In genomic region chr3:86629511-86629910, GRCh38 we compare ENCODE assay signal across 20 cellular contexts.
DNase-seq lines count a peak whose midpoint lies in the region; ATAC-seq and TF ChIP-seq lines count a peak whose summit lies in the region.
"Had no signal": no experiment of that assay in that cellular context is flagged by ENCODE, and none has a peak within 500 bp of the region (broad histone marks: within the 10 kb centered on the region; RNA-seq: fewer than 3 reads in every experiment).

No MANE protein-coding gene starts in this region.

- H3K4me3 ChIP-seq in SK-N-SH (ENCODE audit: low read depth in 2 of 2, low read length in 1 of 2): no peak overlapping the region
- no peak overlapping the region for H3K4me3 ChIP-seq in neural progenitor cell
- H3K4me3 ChIP-seq: BLaER1 treated with 17β-estradiol and CSF1 and Interleukin-3, amounts not matched to agents 10 nM and 100 nM; GM12878; GM23248; HAP-1 had no signal

- H3K27ac ChIP-seq in SK-N-SH (ENCODE audit: low read depth in 2 of 2, low read length in 1 of 2) (no peak overlapping the region), neural progenitor cell (no peak overlapping the region)
- H3K27ac ChIP-seq: 22Rv1; BLaER1 treated with 17β-estradiol and CSF1 and Interleukin-3, amounts not matched to agents 10 nM and 100 nM; GM23248 had no signal

- TF ChIP-seq CTCF in SK-N-SH (IDR thresholded peaks at IDR 0.05): no peak
- TF ChIP-seq CTCF in neural progenitor cell (IDR thresholded peaks at IDR 0.05): no peak

- H3K27me3 ChIP-seq in SK-N-SH (ENCODE audit: insufficient read depth): no peaks in the 10 kb centered on the region
- H3K27me3 ChIP-seq in neural progenitor cell: no peaks in the 10 kb centered on the region
- H3K27me3 ChIP-seq: BLaER1 treated with 17β-estradiol and CSF1 and Interleukin-3, amounts not matched to agents 10 nM and 100 nM had no signal

- no peak for ATAC-seq in SK-N-SH treated with all-trans-retinoic acid at 6 μM for 48 hours
- ATAC-seq: GM12878 had no signal

- no peak overlapping the region for H3K27ac Mint-ChIP-seq in neural progenitor cell
- H3K27ac Mint-ChIP-seq: B cell; CD14-positive monocyte; CD4-positive, alpha-beta T cell; CD8-positive, alpha-beta memory T cell; HFFc6 had no signal

- peaks cover 8% of the 10 kb centered on the region for H3K4me1 Mint-ChIP-seq in neural progenitor cell
- H3K4me1 Mint-ChIP-seq: B cell; CD14-positive monocyte; CD8-positive, alpha-beta memory T cell had no signal

- peak; percentile 0 for DNase-seq in SK-N-SH
- peak; percentile 92 for DNase-seq in SK-N-DZ (ENCODE audit: low spot score)
- no peak for DNase-seq in neural progenitor cell (ENCODE audit: low spot score)
- no peak for DNase-seq in NCI-H2227 treated with DMSO at 0.1 percent for 48 hours (lab: John Stamatoyannopoulos, UW)
- no peak for DNase-seq in NCI-H2171 (lab: John Stamatoyannopoulos, UW)
- DNase-seq: CD4-positive, alpha-beta T cell; CD8-positive, alpha-beta memory T cell; DMS 273 treated with DMSO at 0.1 percent for 48 hours; DMS79; EL; GDM1; GM23248; HFFc6 had no signal

- TF ChIP-seq EP300 in SK-N-SH (IDR thresholded peaks at IDR 0.05; ENCODE audit: borderline replicate concordance in 1 of 2, low read depth in 1 of 2, low read length in 1 of 2): no peak

- no peaks in the 10 kb centered on the region for H3K36me3 ChIP-seq in SK-N-SH (replicated peaks in 1 of 2; ENCODE audit: control insufficient read depth in 1 of 2, insufficient read depth in 2 of 2, low read length in 1 of 2)
- no peaks in the 10 kb centered on the region for H3K36me3 ChIP-seq in neural progenitor cell
- H3K36me3 ChIP-seq: BLaER1 treated with 17β-estradiol and CSF1 and Interleukin-3, amounts not matched to agents 10 nM and 100 nM; HAP-1 had no signal

- CTCF ChIA-PET in SK-N-SH (lab: Yijun Ruan, JAX): no interaction called here

- no peaks in the 10 kb centered on the region for H3K79me2 ChIP-seq in SK-N-SH (ENCODE audit: insufficient read depth)
- H3K79me2 ChIP-seq in neural progenitor cell (ENCODE audit: low read depth): no peaks in the 10 kb centered on the region

- H4K20me1 ChIP-seq in SK-N-SH (ENCODE audit: insufficient read depth) (no peaks in the 10 kb centered on the region), neural progenitor cell (ENCODE audit: low read depth) (no peaks in the 10 kb centered on the region)
- H4K20me1 ChIP-seq: BLaER1 treated with 17β-estradiol and CSF1 and Interleukin-3, amounts not matched to agents 10 nM and 100 nM had no signal

- POLR2A ChIA-PET in SK-N-SH (lab: Yijun Ruan, JAX): no interaction called here

- H2AFZ ChIP-seq in SK-N-SH (ENCODE audit: low read depth) (no peak overlapping the region), neural progenitor cell (replicated peaks) (peak overlapping the region; percentile 45)
- H2AFZ ChIP-seq: GM23248 had no signal

- peaks cover 2% of the 10 kb centered on the region for H3K27me3 Mint-ChIP-seq in neural progenitor cell (ENCODE audit: insufficient read depth, low read depth)
- H3K27me3 Mint-ChIP-seq: B cell; CD4-positive, alpha-beta T cell; CD8-positive, alpha-beta memory T cell had no signal

- H3F3A ChIP-seq in SK-N-SH (replicated peaks; ENCODE audit: insufficient read depth): no peaks in the 10 kb centered on the region
- H3F3A ChIP-seq in neural progenitor cell (ENCODE audit: low read depth): no peaks in the 10 kb centered on the region

- no peaks in the 10 kb centered on the region for H3K9me3 Mint-ChIP-seq in neural progenitor cell
- H3K9me3 Mint-ChIP-seq: CD4-positive, alpha-beta T cell had no signal

- no peak overlapping the region for H3K9ac ChIP-seq in SK-N-SH
- no peak overlapping the region for H3K9ac ChIP-seq in neural progenitor cell
- H3K9ac ChIP-seq: BLaER1 treated with 17β-estradiol and CSF1 and Interleukin-3, amounts not matched to agents 10 nM and 100 nM; GM23248 had no signal

- H3K4me2 ChIP-seq in SK-N-SH: no peak overlapping the region
- H3K4me2 ChIP-seq in neural progenitor cell: no peak overlapping the region
- H3K4me2 ChIP-seq: BLaER1 treated with 17β-estradiol and CSF1 and Interleukin-3, amounts not matched to agents 10 nM and 100 nM had no signal

- H3K9me3 ChIP-seq in SK-N-SH: no peaks in the 10 kb centered on the region
- no peaks in the 10 kb centered on the region for H3K9me3 ChIP-seq in neural progenitor cell (ENCODE audit: low read depth)
- H3K9me3 ChIP-seq: BLaER1 treated with 17β-estradiol and CSF1 and Interleukin-3, amounts not matched to agents 10 nM and 100 nM; HAP-1 had no signal

- no peaks in the 10 kb centered on the region; the same call in 1 of the 2 replicates for H3K9me2 ChIP-seq in SK-N-SH

- 2% methylated on average over 4 of the region's 4 CpGs for WGBS in SK-N-SH (ENCODE audit: low lambda C conversion rate)

- no peaks in the 10 kb centered on the region; a peak in 2 of 4 replicates for H3K4me1 ChIP-seq in SK-N-SH (ENCODE audit: control insufficient read depth in 1 of 2, insufficient read depth in 2 of 2, low read depth in 1 of 2, low read length in 1 of 2)
- H3K4me1 ChIP-seq in neural progenitor cell: no peaks in the 10 kb centered on the region
- H3K4me1 ChIP-seq: BLaER1 treated with 17β-estradiol and CSF1 and Interleukin-3, amounts not matched to agents 10 nM and 100 nM; HAP-1 had no signal

- no peak overlapping the region for H3K4me3 Mint-ChIP-seq in neural progenitor cell
- H3K4me3 Mint-ChIP-seq: B cell; CD14-positive monocyte; CD4-positive, alpha-beta T cell; CD8-positive, alpha-beta memory T cell; HFFc6 had no signal

- TF ChIP-seq RAD21 in SK-N-SH (IDR thresholded peaks at IDR 0.05; ENCODE audit: low read length): no peak

- H3K36me3 Mint-ChIP-seq in neural progenitor cell: no peaks in the 10 kb centered on the region
- H3K36me3 Mint-ChIP-seq: CD14-positive monocyte; CD8-positive, alpha-beta memory T cell had no signal

TF ChIP-seq in SK-N-SH, 30 proteins besides CTCF, POLR2A, EP300 and RAD21:
- no peak for TF ChIP-seq TAF1 (IDR thresholded peaks at IDR 0.05; ENCODE audit: borderline replicate concordance, low read depth, low read length)
- no peak for TF ChIP-seq FOXM1 (IDR thresholded peaks at IDR 0.05; ENCODE audit: low read depth)
- TF ChIP-seq FOXJ3 (CRISPR knock-in tag; IDR thresholded peaks at IDR 0.05): no peak
- no peak for TF ChIP-seq SMC3 (IDR thresholded peaks at IDR 0.05; ENCODE audit: low read depth, low read length)
- no peak for TF ChIP-seq GATA2 (CRISPR knock-in tag; IDR thresholded peaks at IDR 0.05)
- TF ChIP-seq JUND (IDR thresholded peaks at IDR 0.05): no peak
- TF ChIP-seq NFIC (IDR thresholded peaks at IDR 0.05; ENCODE audit: borderline replicate concordance): no peak
- TF ChIP-seq SIN3A (IDR thresholded peaks at IDR 0.05; ENCODE audit: borderline replicate concordance, low read depth, low read length): no peak
- TF ChIP-seq POLR2AphosphoS5 (IDR thresholded peaks at IDR 0.05; ENCODE audit: low read depth, low read length): no peak
TF ChIP-seq in SK-N-SH: peak in this region for 0.

TF ChIP-seq in SK-N-SH treated with all-trans-retinoic acid at 6 μM for 48 hours, 23 proteins besides CTCF, POLR2A, EP300 and RAD21 (continues in another document):
- TF ChIP-seq OSR1 (CRISPR knock-in tag; IDR thresholded peaks at IDR 0.05) (no peak), ZFP30 (CRISPR knock-in tag; IDR thresholded peaks at IDR 0.05) (no peak), CSRNP3 (CRISPR knock-in tag; IDR thresholded peaks at IDR 0.05) (no peak), TOX (CRISPR knock-in tag; IDR thresholded peaks at IDR 0.05; ENCODE audit: borderline replicate concordance) (no peak), RARB (CRISPR knock-in tag; IDR thresholded peaks at IDR 0.05) (no peak), ESRRG (CRISPR knock-in tag; IDR thresholded peaks at IDR 0.05) (no peak), TCF4 (CRISPR knock-in tag; IDR thresholded peaks at IDR 0.05; ENCODE audit: borderline replicate concordance) (no peak), ZNF70 (CRISPR knock-in tag; IDR thresholded peaks at IDR 0.05) (no peak), SNAI2 (CRISPR knock-in tag; IDR thresholded peaks at IDR 0.05) (no peak), ZNF8 (CRISPR knock-in tag; IDR thresholded peaks at IDR 0.05) (no peak)
- TF ChIP-seq, protein P1, sequence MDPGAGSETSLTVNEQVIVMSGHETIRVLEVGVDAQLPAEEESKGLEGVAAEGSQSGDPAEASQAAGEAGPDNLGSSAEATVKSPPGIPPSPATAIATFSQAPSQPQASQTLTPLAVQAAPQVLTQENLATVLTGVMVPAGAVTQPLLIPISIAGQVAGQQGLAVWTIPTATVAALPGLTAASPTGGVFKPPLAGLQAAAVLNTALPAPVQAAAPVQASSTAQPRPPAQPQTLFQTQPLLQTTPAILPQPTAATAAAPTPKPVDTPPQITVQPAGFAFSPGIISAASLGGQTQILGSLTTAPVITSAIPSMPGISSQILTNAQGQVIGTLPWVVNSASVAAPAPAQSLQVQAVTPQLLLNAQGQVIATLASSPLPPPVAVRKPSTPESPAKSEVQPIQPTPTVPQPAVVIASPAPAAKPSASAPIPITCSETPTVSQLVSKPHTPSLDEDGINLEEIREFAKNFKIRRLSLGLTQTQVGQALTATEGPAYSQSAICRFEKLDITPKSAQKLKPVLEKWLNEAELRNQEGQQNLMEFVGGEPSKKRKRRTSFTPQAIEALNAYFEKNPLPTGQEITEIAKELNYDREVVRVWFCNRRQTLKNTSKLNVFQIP (CRISPR knock-in tag; IDR thresholded peaks at IDR 0.05; ENCODE audit: borderline replicate concordance, low read depth): no peak
- TF ChIP-seq, protein P2, sequence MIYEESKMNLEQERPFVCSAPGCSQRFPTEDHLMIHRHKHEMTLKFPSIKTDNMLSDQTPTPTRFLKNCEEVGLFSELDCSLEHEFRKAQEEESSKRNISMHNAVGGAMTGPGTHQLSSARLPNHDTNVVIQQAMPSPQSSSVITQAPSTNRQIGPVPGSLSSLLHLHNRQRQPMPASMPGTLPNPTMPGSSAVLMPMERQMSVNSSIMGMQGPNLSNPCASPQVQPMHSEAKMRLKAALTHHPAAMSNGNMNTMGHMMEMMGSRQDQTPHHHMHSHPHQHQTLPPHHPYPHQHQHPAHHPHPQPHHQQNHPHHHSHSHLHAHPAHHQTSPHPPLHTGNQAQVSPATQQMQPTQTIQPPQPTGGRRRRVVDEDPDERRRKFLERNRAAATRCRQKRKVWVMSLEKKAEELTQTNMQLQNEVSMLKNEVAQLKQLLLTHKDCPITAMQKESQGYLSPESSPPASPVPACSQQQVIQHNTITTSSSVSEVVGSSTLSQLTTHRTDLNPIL (CRISPR knock-in tag; IDR thresholded peaks at IDR 0.05; ENCODE audit: low read depth): no peak

Comparison
In these comparisons a context has a peak if more than half of its experiments do, and no peak if none do; other contexts are left out.
1. DNase-seq: peak in SK-N-SH (single experiment) and SK-N-DZ (single experiment); none in neural progenitor cell (single experiment), NCI-H2227 treated with DMSO at 0.1 percent for 48 hours (single experiment) and NCI-H2171 (single experiment).